8 cellular contexts compared by ENCODE assay signal in genomic region chr1:62082456-62083363, GRCh38.
A peak's percentile ranks its signal among the peaks of the same experiment; 100 is the strongest.
DNase-seq lines count a peak whose midpoint lies in the region; TF ChIP-seq lines count a peak whose summit lies in the region.

No MANE protein-coding gene starts in this region.

- H3K9me3 Mint-ChIP-seq in endothelial cell (ENCODE audit: unreplicated experiment): no peaks in the 10 kb centered on the region

- H3K4me3 ChIP-seq in vagina: no peak overlapping the region

- H3K36me3 ChIP-seq in vagina: peaks cover 0 to 11% of the 10 kb centered on the region in 2 donors

- intact Hi-C loops in vagina (cut with DNase I): loop anchor here (10.0 kb wide), 1 partner anchor 52 kb away; no protein-coding TSS in a partner anchor

- H3K4me3 Mint-ChIP-seq in endothelial cell (ENCODE audit: unreplicated experiment): no peak overlapping the region

- no peaks in the 10 kb centered on the region for H3K4me1 ChIP-seq in vagina

- no peaks in the 10 kb centered on the region for H3K27me3 Mint-ChIP-seq in endothelial cell (ENCODE audit: unreplicated experiment)

- TF ChIP-seq CTCF in endothelial cell (IDR thresholded peaks at IDR 0.05; ENCODE audit: unreplicated experiment) (peak; percentile 79), vagina (IDR thresholded peaks at IDR 0.05) (peak; percentile 15 to 62 (median 62))

- no peak overlapping the region for H3K27ac Mint-ChIP-seq in endothelial cell (ENCODE audit: unreplicated experiment)

- H3K4me1 Mint-ChIP-seq in endothelial cell (ENCODE audit: unreplicated experiment): no peaks in the 10 kb centered on the region

- no peak for TF ChIP-seq POLR2A in vagina (IDR thresholded peaks at IDR 0.05)

- H3K36me3 Mint-ChIP-seq in endothelial cell (ENCODE audit: low read depth, unreplicated experiment): no peaks in the 10 kb centered on the region

- DNase-seq in NCI-H1092 treated with DMSO at 0.1 percent for 48 hours (lab: John Stamatoyannopoulos, UW): peak; percentile 7
- no peak for DNase-seq in NCI-H1092 (lab: John Stamatoyannopoulos, UW)
- peak; percentile 48 for DNase-seq in H4 (ENCODE audit: low spot score)
- DNase-seq in NCI-H1694 (lab: John Stamatoyannopoulos, UW): peak; percentile 36
- peak; percentile 9 to 27 for DNase-seq in activated CD4-positive, alpha-beta T cell treated with anti-CD3 and anti-CD28 coated beads for 4 hours
- DNase-seq in endothelial cell (ENCODE audit: low spot score): peak; percentile 52
- peak; percentile 52 for DNase-seq in myocyte (ENCODE audit: low read depth)
- no peak for DNase-seq in vagina (ENCODE audit: extremely low spot score in 2 of 2)

- no peaks in the 10 kb centered on the region for H3K27me3 ChIP-seq in vagina

- no peaks in the 10 kb centered on the region for H3K9me3 ChIP-seq in vagina

- H3K27ac ChIP-seq in vagina: no peak overlapping the region

Comparison
In these comparisons a context has a peak if more than half of its experiments do, and no peak if none do; other contexts are left out.
1. DNase-seq: peak in NCI-H1092 treated with DMSO at 0.1 percent for 48 hours (single experiment), H4 (single experiment), NCI-H1694 (single experiment), activated CD4-positive, alpha-beta T cell treated with anti-CD3 and anti-CD28 coated beads for 4 hours (2 of 2), endothelial cell (single experiment) and myocyte (single experiment); none in NCI-H1092 (single experiment) and vagina (0 of 2).